In the genomic region with DNA sequence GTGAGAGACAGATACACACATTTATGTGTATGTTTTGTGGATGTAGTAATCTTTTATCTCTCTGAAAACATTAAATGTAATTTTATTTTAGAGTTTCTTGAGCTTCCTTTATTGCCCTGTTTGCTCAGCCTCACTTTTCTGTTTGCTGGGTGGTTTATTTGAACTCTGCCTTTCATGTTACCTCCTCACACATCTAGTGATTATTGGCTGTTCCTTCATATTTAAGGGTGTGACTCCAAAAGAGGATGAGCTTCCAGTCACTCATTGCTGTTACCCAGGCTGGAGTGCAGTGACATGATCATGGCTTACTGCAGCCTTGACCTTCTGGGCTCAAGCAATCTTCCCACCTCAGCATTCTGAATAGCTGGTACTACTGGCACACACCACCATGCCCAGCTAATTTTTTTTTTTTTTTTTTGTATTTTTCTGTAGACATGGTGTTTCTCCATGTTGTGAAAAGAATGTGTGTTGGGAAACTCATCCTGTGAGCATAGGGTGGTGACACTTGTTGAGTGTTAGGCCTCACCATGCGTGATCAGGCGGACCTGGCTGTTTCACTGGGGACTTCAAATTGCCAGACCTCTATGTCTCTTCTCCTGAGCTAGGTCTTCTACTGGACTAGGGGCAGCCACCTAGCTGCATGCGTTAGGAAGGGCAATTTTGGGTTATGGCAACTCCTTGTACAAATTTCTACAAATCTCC, we compare ENCODE assay signal across 28 cellular contexts.
"Had no signal": no experiment of that assay in that cellular context is flagged by ENCODE, and none has a peak within 500 bp of the region (broad histone marks: within the 10 kb centered on the region; RNA-seq: fewer than 3 reads in every experiment).

No MANE protein-coding gene starts in this region.

- H3K36me3 ChIP-seq: colonic mucosa, neural progenitor cell, prostate gland had no signal

- ATAC-seq: foreskin keratinocyte; gastroesophageal sphincter; heart left ventricle; left lung; sciatic nerve; stimulated activated memory B cell treated with anti-CD40 and anti-IgM and Interleukin-4, amounts not matched to agents 10 μg/mL and 1 μg/mL and 100 μg/mL, for 72 hours; stimulated activated naive CD8-positive, alpha-beta T cell treated with anti-CD3 and anti-CD28 coated beads, Interleukin-15, Interleukin-2, amounts not matched to agents 100 U/mL and 50 U/mL, for 24 hours had no signal

- H2AFZ ChIP-seq: hepatocyte, neural progenitor cell had no signal

- H3K27ac Mint-ChIP-seq: dendritic cell treated with granulocyte-macrophage colony-stimulating factor and Interleukin-4, amounts not matched to agents 40 ng/mL and 50 ng/mL, for 4 days; nephron; neural progenitor cell; stimulated activated memory B cell treated with anti-CD40 and anti-IgM and Interleukin-4, amounts not matched to agents 10 μg/mL and 1 μg/mL and 100 μg/mL, for 72 hours had no signal

- H3K27ac ChIP-seq: colonic mucosa, esophagus muscularis mucosa, foreskin keratinocyte, gastroesophageal sphincter, heart left ventricle, hepatocyte, left lung, neural progenitor cell, prostate gland, right atrium auricular region, testis, tibial artery, upper lobe of left lung had no signal

- H3K27me3 Mint-ChIP-seq: dendritic cell treated with granulocyte-macrophage colony-stimulating factor and Interleukin-4, amounts not matched to agents 40 ng/mL and 50 ng/mL, for 4 days; naive B cell; stimulated activated memory B cell treated with anti-CD40 and anti-IgM and Interleukin-4, amounts not matched to agents 10 μg/mL and 1 μg/mL and 100 μg/mL, for 72 hours had no signal

- H3K4me1 ChIP-seq: colonic mucosa, left lung, neural progenitor cell, prostate gland, testis, upper lobe of left lung had no signal

- H3K4me2 ChIP-seq: hepatocyte, neural progenitor cell, smooth muscle cell had no signal

- H3K4me3 ChIP-seq: colonic mucosa, esophagus muscularis mucosa, gastroesophageal sphincter, heart left ventricle, hepatocyte, left lung, neural progenitor cell, prostate gland, right atrium auricular region, smooth muscle cell, testis, tibial artery, upper lobe of left lung had no signal

- H3K9me3 Mint-ChIP-seq: dendritic cell treated with granulocyte-macrophage colony-stimulating factor and Interleukin-4, amounts not matched to agents 40 ng/mL and 50 ng/mL, for 4 days; naive B cell; nephron; neural progenitor cell; stimulated activated memory B cell treated with anti-CD40 and anti-IgM and Interleukin-4, amounts not matched to agents 10 μg/mL and 1 μg/mL and 100 μg/mL, for 72 hours had no signal

- H3K9me3 ChIP-seq: colonic mucosa, esophagus muscularis mucosa, gastroesophageal sphincter, heart left ventricle, left lung, prostate gland, right atrium auricular region, testis, tibial artery, upper lobe of left lung had no signal

- H3K9ac ChIP-seq: neural progenitor cell had no signal

- H3K27me3 ChIP-seq: colonic mucosa, esophagus muscularis mucosa, foreskin keratinocyte, gastroesophageal sphincter, heart left ventricle, hepatocyte, left lung, neural progenitor cell, right atrium auricular region, testis, tibial artery, upper lobe of left lung had no signal

- H3K4me3 Mint-ChIP-seq: dendritic cell treated with granulocyte-macrophage colony-stimulating factor and Interleukin-4, amounts not matched to agents 40 ng/mL and 50 ng/mL, for 4 days; naive B cell; nephron; neural progenitor cell; stimulated activated memory B cell treated with anti-CD40 and anti-IgM and Interleukin-4, amounts not matched to agents 10 μg/mL and 1 μg/mL and 100 μg/mL, for 72 hours had no signal

- DNase-seq: colonic mucosa; effector CD8-positive, alpha-beta T cell; foreskin keratinocyte; heart left ventricle; kidney; left lung; mesendoderm; naive B cell; nucleus accumbens; stimulated activated CD4-positive, alpha-beta T cell treated with anti-CD3 and anti-CD28 coated beads, Interleukin-12 subunit alpha, Interleukin-12 subunit beta, amount 100 ng/mL, for 4 hours; stimulated activated CD4-positive, alpha-beta T cell treated with anti-CD3 and anti-CD28 coated beads, Interleukin-1b, Interleukin-23, amount 100 ng/mL, for 48 hours; stimulated activated CD4-positive, alpha-beta T cell treated with anti-CD3 and anti-CD28 coated beads, Interleukin-4, amount 100 ng/mL, for 24 hours; stimulated activated naive CD8-positive, alpha-beta T cell treated with anti-CD3 and anti-CD28 coated beads, Interleukin-15, Interleukin-2, amounts not matched to agents 100 U/mL and 50 U/mL, for 24 hours; substantia nigra; testis; tibial artery; upper lobe of left lung had no signal
